In genomic region chr22:38569181-38569971, GRCh38 we compare ENCODE assay signal across 1 cellular context.
TF ChIP-seq lines count a peak whose summit lies in the region.

No MANE protein-coding gene starts in this region.

TF ChIP-seq in K562, 482 proteins besides CTCF, POLR2A, EP300 and RAD21 (continued from another document and continues in another):
- TF ChIP-seq FOXK2 (conservative IDR thresholded peaks at IDR 0.05 in 1 of 2, IDR thresholded peaks at IDR 0.05 in 1 of 2; ENCODE audit: low read depth in 2 of 2) (peak in 1 of 2 experiments; percentile 87; a peak in 2 of 4 replicates), MAZ (CRISPR knock-in tag; conservative IDR thresholded peaks at IDR 0.05 in 1 of 2, IDR thresholded peaks at IDR 0.05 in 1 of 2) (no peak), RBM25 (IDR thresholded peaks at IDR 0.05; ENCODE audit: low read depth, low read length, severe bottlenecking) (no peak), MCM2 (IDR thresholded peaks at IDR 0.05; ENCODE audit: low read depth) (no peak), NFE2 (IDR thresholded peaks at IDR 0.05; ENCODE audit: low read depth) (no peak), EHMT2 (IDR thresholded peaks at IDR 0.05) (no peak), GATAD2A (IDR thresholded peaks at IDR 0.05) (no peak), ZNF175 (CRISPR knock-in tag; IDR thresholded peaks at IDR 0.05; ENCODE audit: low read depth) (no peak), XRCC4 (IDR thresholded peaks at IDR 0.05; ENCODE audit: extremely low read depth, insufficient read depth, insufficient read length) (no peak), ARID2 (IDR thresholded peaks at IDR 0.05) (no peak), BCL6 (CRISPR knock-in tag; IDR thresholded peaks at IDR 0.05) (no peak), CLOCK (CRISPR knock-in tag; IDR thresholded peaks at IDR 0.05; ENCODE audit: borderline replicate concordance) (no peak), DPF2 (IDR thresholded peaks at IDR 0.05) (no peak), ETV1 (tag; conservative IDR thresholded peaks at IDR 0.05; ENCODE audit: low read depth) (0 out of 2 replicates have a peak, but pooled peaks have one; percentile 21), NONO (IDR thresholded peaks at IDR 0.05; ENCODE audit: low read depth in 2 of 2, low read length in 1 of 2) (peak in 1 of 2 experiments; percentile 68; a peak in 1 of 4 replicates), YY1 (IDR thresholded peaks at IDR 0.05; ENCODE audit: borderline replicate concordance in 1 of 3, control insufficient read depth in 1 of 3, extremely low read depth in 1 of 3, insufficient read depth in 3 of 3, insufficient read length in 1 of 3, insufficient replicate concordance in 2 of 3, low read depth in 1 of 3, low read length in 2 of 3) (peak in 1 of 3 experiments; percentile 31), ZFP91 (CRISPR knock-in tag; IDR thresholded peaks at IDR 0.05) (no peak), NR3C1 (CRISPR knock-in tag; IDR thresholded peaks at IDR 0.05) (no peak), TARDBP (IDR thresholded peaks at IDR 0.05) (no peak), ATF7 (IDR thresholded peaks at IDR 0.05) (peak; percentile 77), CC2D1A (IDR thresholded peaks at IDR 0.05) (0 out of 2 replicates have a peak, but pooled peaks have one; percentile 11), RUNX1 (IDR thresholded peaks at IDR 0.05; ENCODE audit: low read depth) (no peak), TAF7 (tag; IDR thresholded peaks at IDR 0.05) (no peak), NEUROD1 (IDR thresholded peaks at IDR 0.05; ENCODE audit: borderline replicate concordance, low read depth, low read length, partially characterized antibody) (no peak), KLF10 (CRISPR knock-in tag; IDR thresholded peaks at IDR 0.05) (no peak), POLR2G (IDR thresholded peaks at IDR 0.05; ENCODE audit: low read depth, low read length) (peak; percentile 18; the same call in 1 of the 2 replicates), PRMT5 (CRISPR knock-in tag; IDR thresholded peaks at IDR 0.05) (no peak), HMBOX1 (IDR thresholded peaks at IDR 0.05) (no peak)
- TF ChIP-seq, protein P1, sequence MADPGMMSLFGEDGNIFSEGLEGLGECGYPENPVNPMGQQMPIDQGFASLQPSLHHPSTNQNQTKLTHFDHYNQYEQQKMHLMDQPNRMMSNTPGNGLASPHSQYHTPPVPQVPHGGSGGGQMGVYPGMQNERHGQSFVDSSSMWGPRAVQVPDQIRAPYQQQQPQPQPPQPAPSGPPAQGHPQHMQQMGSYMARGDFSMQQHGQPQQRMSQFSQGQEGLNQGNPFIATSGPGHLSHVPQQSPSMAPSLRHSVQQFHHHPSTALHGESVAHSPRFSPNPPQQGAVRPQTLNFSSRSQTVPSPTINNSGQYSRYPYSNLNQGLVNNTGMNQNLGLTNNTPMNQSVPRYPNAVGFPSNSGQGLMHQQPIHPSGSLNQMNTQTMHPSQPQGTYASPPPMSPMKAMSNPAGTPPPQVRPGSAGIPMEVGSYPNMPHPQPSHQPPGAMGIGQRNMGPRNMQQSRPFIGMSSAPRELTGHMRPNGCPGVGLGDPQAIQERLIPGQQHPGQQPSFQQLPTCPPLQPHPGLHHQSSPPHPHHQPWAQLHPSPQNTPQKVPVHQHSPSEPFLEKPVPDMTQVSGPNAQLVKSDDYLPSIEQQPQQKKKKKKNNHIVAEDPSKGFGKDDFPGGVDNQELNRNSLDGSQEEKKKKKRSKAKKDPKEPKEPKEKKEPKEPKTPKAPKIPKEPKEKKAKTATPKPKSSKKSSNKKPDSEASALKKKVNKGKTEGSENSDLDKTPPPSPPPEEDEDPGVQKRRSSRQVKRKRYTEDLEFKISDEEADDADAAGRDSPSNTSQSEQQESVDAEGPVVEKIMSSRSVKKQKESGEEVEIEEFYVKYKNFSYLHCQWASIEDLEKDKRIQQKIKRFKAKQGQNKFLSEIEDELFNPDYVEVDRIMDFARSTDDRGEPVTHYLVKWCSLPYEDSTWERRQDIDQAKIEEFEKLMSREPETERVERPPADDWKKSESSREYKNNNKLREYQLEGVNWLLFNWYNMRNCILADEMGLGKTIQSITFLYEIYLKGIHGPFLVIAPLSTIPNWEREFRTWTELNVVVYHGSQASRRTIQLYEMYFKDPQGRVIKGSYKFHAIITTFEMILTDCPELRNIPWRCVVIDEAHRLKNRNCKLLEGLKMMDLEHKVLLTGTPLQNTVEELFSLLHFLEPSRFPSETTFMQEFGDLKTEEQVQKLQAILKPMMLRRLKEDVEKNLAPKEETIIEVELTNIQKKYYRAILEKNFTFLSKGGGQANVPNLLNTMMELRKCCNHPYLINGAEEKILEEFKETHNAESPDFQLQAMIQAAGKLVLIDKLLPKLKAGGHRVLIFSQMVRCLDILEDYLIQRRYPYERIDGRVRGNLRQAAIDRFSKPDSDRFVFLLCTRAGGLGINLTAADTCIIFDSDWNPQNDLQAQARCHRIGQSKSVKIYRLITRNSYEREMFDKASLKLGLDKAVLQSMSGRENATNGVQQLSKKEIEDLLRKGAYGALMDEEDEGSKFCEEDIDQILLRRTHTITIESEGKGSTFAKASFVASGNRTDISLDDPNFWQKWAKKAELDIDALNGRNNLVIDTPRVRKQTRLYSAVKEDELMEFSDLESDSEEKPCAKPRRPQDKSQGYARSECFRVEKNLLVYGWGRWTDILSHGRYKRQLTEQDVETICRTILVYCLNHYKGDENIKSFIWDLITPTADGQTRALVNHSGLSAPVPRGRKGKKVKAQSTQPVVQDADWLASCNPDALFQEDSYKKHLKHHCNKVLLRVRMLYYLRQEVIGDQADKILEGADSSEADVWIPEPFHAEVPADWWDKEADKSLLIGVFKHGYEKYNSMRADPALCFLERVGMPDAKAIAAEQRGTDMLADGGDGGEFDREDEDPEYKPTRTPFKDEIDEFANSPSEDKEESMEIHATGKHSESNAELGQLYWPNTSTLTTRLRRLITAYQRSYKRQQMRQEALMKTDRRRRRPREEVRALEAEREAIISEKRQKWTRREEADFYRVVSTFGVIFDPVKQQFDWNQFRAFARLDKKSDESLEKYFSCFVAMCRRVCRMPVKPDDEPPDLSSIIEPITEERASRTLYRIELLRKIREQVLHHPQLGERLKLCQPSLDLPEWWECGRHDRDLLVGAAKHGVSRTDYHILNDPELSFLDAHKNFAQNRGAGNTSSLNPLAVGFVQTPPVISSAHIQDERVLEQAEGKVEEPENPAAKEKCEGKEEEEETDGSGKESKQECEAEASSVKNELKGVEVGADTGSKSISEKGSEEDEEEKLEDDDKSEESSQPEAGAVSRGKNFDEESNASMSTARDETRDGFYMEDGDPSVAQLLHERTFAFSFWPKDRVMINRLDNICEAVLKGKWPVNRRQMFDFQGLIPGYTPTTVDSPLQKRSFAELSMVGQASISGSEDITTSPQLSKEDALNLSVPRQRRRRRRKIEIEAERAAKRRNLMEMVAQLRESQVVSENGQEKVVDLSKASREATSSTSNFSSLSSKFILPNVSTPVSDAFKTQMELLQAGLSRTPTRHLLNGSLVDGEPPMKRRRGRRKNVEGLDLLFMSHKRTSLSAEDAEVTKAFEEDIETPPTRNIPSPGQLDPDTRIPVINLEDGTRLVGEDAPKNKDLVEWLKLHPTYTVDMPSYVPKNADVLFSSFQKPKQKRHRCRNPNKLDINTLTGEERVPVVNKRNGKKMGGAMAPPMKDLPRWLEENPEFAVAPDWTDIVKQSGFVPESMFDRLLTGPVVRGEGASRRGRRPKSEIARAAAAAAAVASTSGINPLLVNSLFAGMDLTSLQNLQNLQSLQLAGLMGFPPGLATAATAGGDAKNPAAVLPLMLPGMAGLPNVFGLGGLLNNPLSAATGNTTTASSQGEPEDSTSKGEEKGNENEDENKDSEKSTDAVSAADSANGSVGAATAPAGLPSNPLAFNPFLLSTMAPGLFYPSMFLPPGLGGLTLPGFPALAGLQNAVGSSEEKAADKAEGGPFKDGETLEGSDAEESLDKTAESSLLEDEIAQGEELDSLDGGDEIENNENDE (IDR thresholded peaks at IDR 0.05; ENCODE audit: low read depth, low read length): no peak
- TF ChIP-seq, protein P2, sequence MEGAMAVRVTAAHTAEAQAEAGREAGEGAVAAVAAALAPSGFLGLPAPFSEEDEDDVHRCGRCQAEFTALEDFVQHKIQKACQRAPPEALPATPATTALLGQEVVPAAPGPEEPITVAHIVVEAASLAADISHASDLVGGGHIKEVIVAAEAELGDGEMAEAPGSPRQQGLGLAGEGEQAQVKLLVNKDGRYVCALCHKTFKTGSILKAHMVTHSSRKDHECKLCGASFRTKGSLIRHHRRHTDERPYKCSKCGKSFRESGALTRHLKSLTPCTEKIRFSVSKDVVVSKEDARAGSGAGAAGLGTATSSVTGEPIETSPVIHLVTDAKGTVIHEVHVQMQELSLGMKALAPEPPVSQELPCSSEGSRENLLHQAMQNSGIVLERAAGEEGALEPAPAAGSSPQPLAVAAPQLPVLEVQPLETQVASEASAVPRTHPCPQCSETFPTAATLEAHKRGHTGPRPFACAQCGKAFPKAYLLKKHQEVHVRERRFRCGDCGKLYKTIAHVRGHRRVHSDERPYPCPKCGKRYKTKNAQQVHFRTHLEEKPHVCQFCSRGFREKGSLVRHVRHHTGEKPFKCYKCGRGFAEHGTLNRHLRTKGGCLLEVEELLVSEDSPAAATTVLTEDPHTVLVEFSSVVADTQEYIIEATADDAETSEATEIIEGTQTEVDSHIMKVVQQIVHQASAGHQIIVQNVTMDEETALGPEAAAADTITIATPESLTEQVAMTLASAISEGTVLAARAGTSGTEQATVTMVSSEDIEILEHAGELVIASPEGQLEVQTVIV (CRISPR knock-in tag; IDR thresholded peaks at IDR 0.05; ENCODE audit: borderline replicate concordance): no peak
- TF ChIP-seq, protein P3, sequence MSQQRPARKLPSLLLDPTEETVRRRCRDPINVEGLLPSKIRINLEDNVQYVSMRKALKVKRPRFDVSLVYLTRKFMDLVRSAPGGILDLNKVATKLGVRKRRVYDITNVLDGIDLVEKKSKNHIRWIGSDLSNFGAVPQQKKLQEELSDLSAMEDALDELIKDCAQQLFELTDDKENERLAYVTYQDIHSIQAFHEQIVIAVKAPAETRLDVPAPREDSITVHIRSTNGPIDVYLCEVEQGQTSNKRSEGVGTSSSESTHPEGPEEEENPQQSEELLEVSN (IDR thresholded peaks at IDR 0.05; ENCODE audit: borderline replicate concordance in 1 of 2, extremely low read depth in 1 of 2, insufficient read depth in 1 of 2, insufficient read length in 1 of 2, low read depth in 1 of 2, low read length in 1 of 2, poor library complexity in 1 of 2, severe bottlenecking in 1 of 2): peak in 1 of 2 experiments; percentile 25
- TF ChIP-seq, protein P4, sequence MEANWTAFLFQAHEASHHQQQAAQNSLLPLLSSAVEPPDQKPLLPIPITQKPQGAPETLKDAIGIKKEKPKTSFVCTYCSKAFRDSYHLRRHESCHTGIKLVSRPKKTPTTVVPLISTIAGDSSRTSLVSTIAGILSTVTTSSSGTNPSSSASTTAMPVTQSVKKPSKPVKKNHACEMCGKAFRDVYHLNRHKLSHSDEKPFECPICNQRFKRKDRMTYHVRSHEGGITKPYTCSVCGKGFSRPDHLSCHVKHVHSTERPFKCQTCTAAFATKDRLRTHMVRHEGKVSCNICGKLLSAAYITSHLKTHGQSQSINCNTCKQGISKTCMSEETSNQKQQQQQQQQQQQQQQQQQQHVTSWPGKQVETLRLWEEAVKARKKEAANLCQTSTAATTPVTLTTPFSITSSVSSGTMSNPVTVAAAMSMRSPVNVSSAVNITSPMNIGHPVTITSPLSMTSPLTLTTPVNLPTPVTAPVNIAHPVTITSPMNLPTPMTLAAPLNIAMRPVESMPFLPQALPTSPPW (CRISPR knock-in tag; IDR thresholded peaks at IDR 0.05): no peak
